9 cellular contexts compared by ENCODE assay signal in genomic region chr17:10616502-10617119, GRCh38. TPM values are rescaled to one million over a fixed set of nuclear protein-coding genes. Genes with fewer than 3 reads are reported as not detected.
DNase-seq lines count a peak whose midpoint lies in the region; ATAC-seq and TF ChIP-seq lines count a peak whose summit lies in the region.
"Had no signal": no experiment of that assay in that cellular context is flagged by ENCODE, and none has a peak within 500 bp of the region (broad histone marks: within the 10 kb centered on the region; RNA-seq: fewer than 3 reads in every experiment).

No MANE protein-coding gene starts in this region.

- H3K23ac ChIP-seq in H9 (ENCODE audit: insufficient read length, low read depth, low read length) = no peak overlapping the region

- H4K8ac ChIP-seq in H9 (replicated peaks; ENCODE audit: insufficient read length, low read depth, low read length) = no peak overlapping the region

- no peak overlapping the region for H3K56ac ChIP-seq in H9 (ENCODE audit: insufficient read length, low read depth, low read length)

- TF ChIP-seq CTCF in Caco-2 (IDR thresholded peaks at IDR 0.05; ENCODE audit: insufficient read depth in 1 of 2, low read depth in 1 of 2, low read length in 1 of 2, severe bottlenecking in 1 of 2, unreplicated experiment in 1 of 2) (peak; percentile 81 to 85), H9 (conservative IDR thresholded peaks at IDR 0.05) (peak; percentile 99), chondrocyte (IDR thresholded peaks at IDR 0.05) (peak; percentile 95), left lung (IDR thresholded peaks at IDR 0.05) (peak; percentile 96 to 99)

- H2BK5ac ChIP-seq in H9 (ENCODE audit: insufficient read length, low read length) = no peak overlapping the region

- H3K4me3 ChIP-seq in Caco-2 (ENCODE audit: low read depth, low read length) (no peak overlapping the region), left lung (no peak overlapping the region)

- H3K79me1 ChIP-seq in H9 (ENCODE audit: insufficient read depth, low read depth, low read length, poor library complexity, severe bottlenecking) = no peaks in the 10 kb centered on the region

- CTCF ChIA-PET in Caco-2 (lab: Charles Lee) = interaction anchor here (1.4 kb wide), 1 partner anchor 288 kb away, joined by 4 read pairs; no protein-coding TSS in a partner anchor
- CTCF ChIA-PET in activated CD4-positive, alpha-beta T cell treated with anti-CD3 and anti-CD28 coated beads for 36 hours (lab: Charles Lee) = interaction anchor here (0.7 to 6.7 kb wide), 24 partner anchors 8 to 690 kb away, joined by 3 to 70 read pairs (median 4); no protein-coding TSS in a partner anchor

- DNase-seq in Caco-2 = peak; percentile 67 to 73
- DNase-seq in H9 = peak; percentile 96
- DNase-seq in NCI-H2227 treated with DMSO at 0.1 percent for 48 hours (lab: John Stamatoyannopoulos, UW) = peak; percentile 26
- peak; percentile 84 for DNase-seq in activated CD4-positive, alpha-beta T cell treated with anti-CD3 and anti-CD28 coated beads for 36 hours
- no peak for DNase-seq in chondrocyte (ENCODE audit: low spot score)
- DNase-seq in left lung = peak; percentile 51 to 85
- peak; percentile 20 to 65 (median 33) for DNase-seq in stimulated activated CD4-positive, alpha-beta T cell treated with anti-CD3 and anti-CD28 coated beads, TNF-alpha, amount 100 ng/mL, for 1 hour (ENCODE audit: low read depth in 3 of 3, low spot score in 1 of 3)

- H4K5ac ChIP-seq in H9 (ENCODE audit: insufficient read length, low read depth, low read length) = no peak overlapping the region

- no peak overlapping the region for H2BK120ac ChIP-seq in H9 (ENCODE audit: low read depth, low read length, poor library complexity, severe bottlenecking)

- H3K36me3 ChIP-seq in Caco-2 (ENCODE audit: control insufficient read depth, insufficient read depth, low read length) (no peaks in the 10 kb centered on the region), left lung (no peaks in the 10 kb centered on the region)

- H3K23me2 ChIP-seq in H9 (ENCODE audit: insufficient read length, low read depth, low read length, poor library complexity, severe bottlenecking) = no peaks in the 10 kb centered on the region

- H3K9me3 ChIP-seq in Caco-2 (no peaks in the 10 kb centered on the region), H9 (ENCODE audit: control insufficient read depth, low read depth, low read length) (no peaks in the 10 kb centered on the region), left lung (no peaks in the 10 kb centered on the region)

- no peak overlapping the region for H2BK12ac ChIP-seq in H9 (ENCODE audit: insufficient read length, low read depth, low read length)

- H2AK5ac ChIP-seq in H9 (ENCODE audit: insufficient read length, low read length) = no peak overlapping the region

- no peak overlapping the region for H3K14ac ChIP-seq in H9 (ENCODE audit: insufficient read depth, low read length)

- no peaks in the 10 kb centered on the region for H3K4me1 ChIP-seq in Caco-2
- H3K4me1 ChIP-seq in H9 (ENCODE audit: insufficient read depth, low read length) = no peaks in the 10 kb centered on the region
- no peaks in the 10 kb centered on the region for H3K4me1 ChIP-seq in left lung

- no peak overlapping the region for H3K4ac ChIP-seq in H9 (ENCODE audit: low read depth, low read length)

- no peak overlapping the region for H3K18ac ChIP-seq in H9 (ENCODE audit: insufficient read length, low read depth, low read length)

- H3K4me3 Mint-ChIP-seq in Caco-2 (ENCODE audit: unreplicated experiment) = no peak overlapping the region
- no peak overlapping the region for H3K4me3 Mint-ChIP-seq in H9
- no peak overlapping the region for H3K4me3 Mint-ChIP-seq in activated CD4-positive, alpha-beta T cell treated with anti-CD3 and anti-CD28 coated beads for 36 hours
- H3K4me3 Mint-ChIP-seq in chondrocyte (ENCODE audit: unreplicated experiment) = no peak overlapping the region
- H3K4me3 Mint-ChIP-seq: activated naive CD4-positive, alpha-beta T cell treated with anti-CD3 and anti-CD28 coated beads, Interleukin-2, amount 50 U/mL, for 24 hours had no signal

- intact Hi-C loops in Caco-2 (cut with micrococcal nuclease; ENCODE audit: unreplicated experiment) (loop anchor here (10.0 kb wide), 1 partner anchor 692 kb away; no protein-coding TSS in a partner anchor), left lung (cut with DNase I) (no loop called here)
- intact Hi-C loops in activated CD4-positive, alpha-beta T cell treated with anti-CD3 and anti-CD28 coated beads for 36 hours (cut with DNase I, micrococcal nuclease) = loop anchor here in 1 of 2 experiments (5.0 kb wide), 2 partner anchors 694 to 889 kb away; no protein-coding TSS in a partner anchor

- no peaks in the 10 kb centered on the region for H3K79me2 ChIP-seq in H9 (ENCODE audit: insufficient read depth, low read length)

- H4K20me1 ChIP-seq in H9 (ENCODE audit: control insufficient read depth, insufficient read depth, insufficient read length) = no peaks in the 10 kb centered on the region

- H3K9ac ChIP-seq in H9 (ENCODE audit: extremely low read depth, insufficient read length, low read length) = no peak overlapping the region

- H3K27ac ChIP-seq in H9 (ENCODE audit: insufficient read length, low read depth, low read length) (no peak overlapping the region), left lung (no peak overlapping the region)

- H2AFZ ChIP-seq in H9 (ENCODE audit: low read length) = no peak overlapping the region

- no peak overlapping the region for H4K91ac ChIP-seq in H9 (ENCODE audit: insufficient read length, low read depth, low read length)

- H3K4me1 Mint-ChIP-seq in Caco-2 (ENCODE audit: low read depth, unreplicated experiment) (peaks cover 7% of the 10 kb centered on the region), H9 (peaks cover 16 to 17% of the 10 kb centered on the region in 2 experiments), chondrocyte (ENCODE audit: low read depth) (peaks cover 21% of the 10 kb centered on the region)
- no peaks in the 10 kb centered on the region for H3K4me1 Mint-ChIP-seq in activated CD4-positive, alpha-beta T cell treated with anti-CD3 and anti-CD28 coated beads for 36 hours
- H3K4me1 Mint-ChIP-seq: activated naive CD4-positive, alpha-beta T cell treated with anti-CD3 and anti-CD28 coated beads, Interleukin-2, amount 50 U/mL, for 24 hours had no signal

- no peaks in the 10 kb centered on the region for H3K9me3 Mint-ChIP-seq in Caco-2 (ENCODE audit: unreplicated experiment)
- peaks cover 0 to 2% of the 10 kb centered on the region in 2 experiments; a peak in 1 of 5 replicates for H3K9me3 Mint-ChIP-seq in H9
- H3K9me3 Mint-ChIP-seq in activated CD4-positive, alpha-beta T cell treated with anti-CD3 and anti-CD28 coated beads for 36 hours (ENCODE audit: low read depth) = no peaks in the 10 kb centered on the region
- H3K9me3 Mint-ChIP-seq in chondrocyte (ENCODE audit: low read depth) = no peaks in the 10 kb centered on the region
- H3K9me3 Mint-ChIP-seq: activated naive CD4-positive, alpha-beta T cell treated with anti-CD3 and anti-CD28 coated beads, Interleukin-2, amount 50 U/mL, for 24 hours had no signal

- H3T11ph ChIP-seq in H9 (ENCODE audit: low read length) = no peak overlapping the region

- no TSS peak for BruUV-seq in Caco-2 (replicated peaks; lab: Mats Ljungman, UMichigan)

- WGBS in H9 (ENCODE audit: extremely low coverage, insufficient read length, low lambda C conversion rate) = no CpG with 5 or more reads among the region's 9 CpGs

- no peak overlapping the region for H2BK15ac ChIP-seq in H9 (ENCODE audit: low read depth, low read length)

- no peak overlapping the region for H3K4me2 ChIP-seq in H9 (ENCODE audit: insufficient read depth, insufficient read length, low read length)

- H3K27ac Mint-ChIP-seq in Caco-2 (ENCODE audit: unreplicated experiment) = no peak overlapping the region
- H3K27ac Mint-ChIP-seq in H9 = peak overlapping the region in 1 of 3 experiments; percentile 68; a peak in 1 of 7 replicates
- no peak overlapping the region for H3K27ac Mint-ChIP-seq in activated CD4-positive, alpha-beta T cell treated with anti-CD3 and anti-CD28 coated beads for 36 hours
- no peak overlapping the region for H3K27ac Mint-ChIP-seq in chondrocyte (ENCODE audit: unreplicated experiment)
- H3K27ac Mint-ChIP-seq: activated naive CD4-positive, alpha-beta T cell treated with anti-CD3 and anti-CD28 coated beads, Interleukin-2, amount 50 U/mL, for 24 hours had no signal

- POLR2A ChIA-PET in Caco-2 (lab: Charles Lee) = no interaction called here
- POLR2A ChIA-PET in activated CD4-positive, alpha-beta T cell treated with anti-CD3 and anti-CD28 coated beads for 36 hours (lab: Charles Lee) = no interaction called here

- H3K27me3 Mint-ChIP-seq in Caco-2 (ENCODE audit: insufficient read depth, unreplicated experiment) = no peaks in the 10 kb centered on the region
- H3K27me3 Mint-ChIP-seq in H9 (ENCODE audit: low read depth) = no peaks in the 10 kb centered on the region
- peaks cover 3% of the 10 kb centered on the region for H3K27me3 Mint-ChIP-seq in activated CD4-positive, alpha-beta T cell treated with anti-CD3 and anti-CD28 coated beads for 36 hours
- no peaks in the 10 kb centered on the region for H3K27me3 Mint-ChIP-seq in chondrocyte (ENCODE audit: low read depth)

- ATAC-seq in activated CD4-positive, alpha-beta T cell treated with anti-CD3 and anti-CD28 coated beads for 36 hours = peak; percentile 77
- ATAC-seq in left lung (peak; percentile 83), HG03521 (IDR thresholded peaks at IDR 0.05; ENCODE audit: unreplicated experiment) (no peak)

- no peaks in the 10 kb centered on the region for H3K27me3 ChIP-seq in Caco-2 (replicated peaks; ENCODE audit: control insufficient read depth, insufficient read depth, low read length)
- no peaks in the 10 kb centered on the region for H3K27me3 ChIP-seq in H9 (ENCODE audit: insufficient read depth, low read length)
- no peaks in the 10 kb centered on the region for H3K27me3 ChIP-seq in left lung

- no peak overlapping the region for H2BK20ac ChIP-seq in H9 (ENCODE audit: low read depth, low read length, poor library complexity, severe bottlenecking)

- H3K36me3 Mint-ChIP-seq in Caco-2 (ENCODE audit: insufficient read depth, unreplicated experiment) = no peaks in the 10 kb centered on the region
- no peaks in the 10 kb centered on the region; a peak in 1 of 7 replicates for H3K36me3 Mint-ChIP-seq in H9 (ENCODE audit: insufficient read depth in 1 of 3, low read depth in 3 of 3)
- no peaks in the 10 kb centered on the region for H3K36me3 Mint-ChIP-seq in activated CD4-positive, alpha-beta T cell treated with anti-CD3 and anti-CD28 coated beads for 36 hours (ENCODE audit: low read depth)
- no peaks in the 10 kb centered on the region for H3K36me3 Mint-ChIP-seq in chondrocyte (ENCODE audit: low read depth)
- H3K36me3 Mint-ChIP-seq: activated naive CD4-positive, alpha-beta T cell treated with anti-CD3 and anti-CD28 coated beads, Interleukin-2, amount 50 U/mL, for 24 hours had no signal

RNA-seq across cellular contexts. Expression of gene MYH3, which starts 40.5 kb away (rescaled TPM):
- total RNA-seq in Caco-2 (2022) = 2.4 and 2.7 TPM in 2 replicates
- 1.9 and 2.9 TPM in 2 replicates for total RNA-seq in H9 (2021)
- total RNA-seq in activated CD4-positive, alpha-beta T cell treated with anti-CD3 and anti-CD28 coated beads for 36 hours = 1 to 10 TPM; 3.3 to 3.5 TPM
- 3.0 to 3.5 TPM (median 3.2 TPM) in 3 replicates for total RNA-seq in chondrocyte
- 1 to 10 TPM; 1.5 to 2.9 TPM for total RNA-seq in left lung
